ENCODE assay signal across 1 cellular context in genomic region chr10:58621379-58622077, GRCh38.
TF ChIP-seq lines count a peak whose summit lies in the region.

No MANE protein-coding gene starts in this region.

TF ChIP-seq in SK-N-SH treated with all-trans-retinoic acid at 6 μM for 48 hours, 23 proteins besides CTCF, POLR2A, EP300 and RAD21 (continued from another document):
- no peak for TF ChIP-seq POU6F1 (CRISPR knock-in tag; IDR thresholded peaks at IDR 0.05; ENCODE audit: borderline replicate concordance, low read depth)
- TF ChIP-seq OSR1 (CRISPR knock-in tag; IDR thresholded peaks at IDR 0.05), result no peak
- TF ChIP-seq CREB5 (CRISPR knock-in tag; IDR thresholded peaks at IDR 0.05; ENCODE audit: low read depth), result no peak
- no peak for TF ChIP-seq CSRNP3 (CRISPR knock-in tag; IDR thresholded peaks at IDR 0.05)
- no peak for TF ChIP-seq ISL1 (CRISPR knock-in tag; IDR thresholded peaks at IDR 0.05)
- no peak for TF ChIP-seq ESRRG (CRISPR knock-in tag; IDR thresholded peaks at IDR 0.05)
TF ChIP-seq in SK-N-SH treated with all-trans-retinoic acid at 6 μM for 48 hours: peak in this region for 0.
